Comparison of ENCODE assay signal across 2 cellular contexts in the genomic region with DNA sequence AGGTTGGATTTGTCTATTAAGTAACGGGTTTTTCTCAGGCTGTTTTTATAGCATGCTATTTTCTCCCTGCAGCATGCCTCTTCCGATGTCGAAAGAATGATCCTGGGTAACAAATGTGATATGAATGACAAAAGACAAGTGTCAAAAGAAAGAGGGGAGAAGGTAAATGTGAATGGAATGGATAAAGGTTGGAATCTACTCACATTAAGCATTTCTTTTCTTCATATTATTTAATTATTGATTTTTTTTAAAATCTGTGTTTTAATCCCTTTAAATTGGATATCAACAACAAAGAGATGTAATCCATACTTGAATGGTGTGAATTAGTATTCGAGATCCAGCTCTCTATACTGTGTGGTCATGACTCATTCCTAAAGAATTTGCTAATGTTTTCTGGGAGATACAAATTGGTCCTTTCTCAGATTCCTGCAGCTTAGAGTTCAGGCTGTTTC.
TF ChIP-seq lines count a peak whose summit lies in the region.

No MANE protein-coding gene starts in this region.

TF ChIP-seq in HepG2, 621 proteins besides CTCF, POLR2A, EP300 and RAD21:
- TF ChIP-seq, protein P1, sequence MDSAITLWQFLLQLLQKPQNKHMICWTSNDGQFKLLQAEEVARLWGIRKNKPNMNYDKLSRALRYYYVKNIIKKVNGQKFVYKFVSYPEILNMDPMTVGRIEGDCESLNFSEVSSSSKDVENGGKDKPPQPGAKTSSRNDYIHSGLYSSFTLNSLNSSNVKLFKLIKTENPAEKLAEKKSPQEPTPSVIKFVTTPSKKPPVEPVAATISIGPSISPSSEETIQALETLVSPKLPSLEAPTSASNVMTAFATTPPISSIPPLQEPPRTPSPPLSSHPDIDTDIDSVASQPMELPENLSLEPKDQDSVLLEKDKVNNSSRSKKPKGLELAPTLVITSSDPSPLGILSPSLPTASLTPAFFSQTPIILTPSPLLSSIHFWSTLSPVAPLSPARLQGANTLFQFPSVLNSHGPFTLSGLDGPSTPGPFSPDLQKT (CRISPR knock-in tag; IDR thresholded peaks at IDR 0.05; ENCODE audit: borderline replicate concordance): no peak
- TF ChIP-seq ZNF180 (CRISPR knock-in tag; IDR thresholded peaks at IDR 0.05; ENCODE audit: borderline replicate concordance, low read depth) (no peak), PHF8 (CRISPR knock-in tag; IDR thresholded peaks at IDR 0.05) (no peak), HOXA9 (CRISPR knock-in tag; IDR thresholded peaks at IDR 0.05; ENCODE audit: borderline replicate concordance) (no peak), ZSCAN12 (CRISPR knock-in tag; IDR thresholded peaks at IDR 0.05) (no peak), ZNF564 (CRISPR knock-in tag; IDR thresholded peaks at IDR 0.05) (no peak), FOXJ3 (CRISPR knock-in tag; IDR thresholded peaks at IDR 0.05; ENCODE audit: borderline replicate concordance) (no peak), PTBP1 (IDR thresholded peaks at IDR 0.05; ENCODE audit: low read depth, low read length, poor library complexity, severe bottlenecking) (no peak)
- TF ChIP-seq, protein P2, sequence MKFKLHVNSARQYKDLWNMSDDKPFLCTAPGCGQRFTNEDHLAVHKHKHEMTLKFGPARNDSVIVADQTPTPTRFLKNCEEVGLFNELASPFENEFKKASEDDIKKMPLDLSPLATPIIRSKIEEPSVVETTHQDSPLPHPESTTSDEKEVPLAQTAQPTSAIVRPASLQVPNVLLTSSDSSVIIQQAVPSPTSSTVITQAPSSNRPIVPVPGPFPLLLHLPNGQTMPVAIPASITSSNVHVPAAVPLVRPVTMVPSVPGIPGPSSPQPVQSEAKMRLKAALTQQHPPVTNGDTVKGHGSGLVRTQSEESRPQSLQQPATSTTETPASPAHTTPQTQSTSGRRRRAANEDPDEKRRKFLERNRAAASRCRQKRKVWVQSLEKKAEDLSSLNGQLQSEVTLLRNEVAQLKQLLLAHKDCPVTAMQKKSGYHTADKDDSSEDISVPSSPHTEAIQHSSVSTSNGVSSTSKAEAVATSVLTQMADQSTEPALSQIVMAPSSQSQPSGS (CRISPR knock-in tag; IDR thresholded peaks at IDR 0.05): no peak
- TF ChIP-seq, protein P3, sequence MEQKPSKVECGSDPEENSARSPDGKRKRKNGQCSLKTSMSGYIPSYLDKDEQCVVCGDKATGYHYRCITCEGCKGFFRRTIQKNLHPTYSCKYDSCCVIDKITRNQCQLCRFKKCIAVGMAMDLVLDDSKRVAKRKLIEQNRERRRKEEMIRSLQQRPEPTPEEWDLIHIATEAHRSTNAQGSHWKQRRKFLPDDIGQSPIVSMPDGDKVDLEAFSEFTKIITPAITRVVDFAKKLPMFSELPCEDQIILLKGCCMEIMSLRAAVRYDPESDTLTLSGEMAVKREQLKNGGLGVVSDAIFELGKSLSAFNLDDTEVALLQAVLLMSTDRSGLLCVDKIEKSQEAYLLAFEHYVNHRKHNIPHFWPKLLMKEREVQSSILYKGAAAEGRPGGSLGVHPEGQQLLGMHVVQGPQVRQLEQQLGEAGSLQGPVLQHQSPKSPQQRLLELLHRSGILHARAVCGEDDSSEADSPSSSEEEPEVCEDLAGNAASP (CRISPR knock-in tag; IDR thresholded peaks at IDR 0.05; ENCODE audit: borderline replicate concordance): no peak
- TF ChIP-seq, protein P4, sequence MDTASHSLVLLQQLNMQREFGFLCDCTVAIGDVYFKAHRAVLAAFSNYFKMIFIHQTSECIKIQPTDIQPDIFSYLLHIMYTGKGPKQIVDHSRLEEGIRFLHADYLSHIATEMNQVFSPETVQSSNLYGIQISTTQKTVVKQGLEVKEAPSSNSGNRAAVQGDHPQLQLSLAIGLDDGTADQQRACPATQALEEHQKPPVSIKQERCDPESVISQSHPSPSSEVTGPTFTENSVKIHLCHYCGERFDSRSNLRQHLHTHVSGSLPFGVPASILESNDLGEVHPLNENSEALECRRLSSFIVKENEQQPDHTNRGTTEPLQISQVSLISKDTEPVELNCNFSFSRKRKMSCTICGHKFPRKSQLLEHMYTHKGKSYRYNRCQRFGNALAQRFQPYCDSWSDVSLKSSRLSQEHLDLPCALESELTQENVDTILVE (CRISPR knock-in tag; IDR thresholded peaks at IDR 0.05): no peak
- TF ChIP-seq, protein P5, sequence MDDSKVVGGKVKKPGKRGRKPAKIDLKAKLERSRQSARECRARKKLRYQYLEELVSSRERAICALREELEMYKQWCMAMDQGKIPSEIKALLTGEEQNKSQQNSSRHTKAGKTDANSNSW (CRISPR knock-in tag; IDR thresholded peaks at IDR 0.05; ENCODE audit: borderline replicate concordance): no peak

TF ChIP-seq in WTC11, 78 proteins besides CTCF, POLR2A, EP300 and RAD21 (continued from another document):
- no peak for TF ChIP-seq ZNF423 (CRISPR knock-in tag; IDR thresholded peaks at IDR 0.05)
